Comparison of ENCODE assay signal across 3 cellular contexts in the genomic region with DNA sequence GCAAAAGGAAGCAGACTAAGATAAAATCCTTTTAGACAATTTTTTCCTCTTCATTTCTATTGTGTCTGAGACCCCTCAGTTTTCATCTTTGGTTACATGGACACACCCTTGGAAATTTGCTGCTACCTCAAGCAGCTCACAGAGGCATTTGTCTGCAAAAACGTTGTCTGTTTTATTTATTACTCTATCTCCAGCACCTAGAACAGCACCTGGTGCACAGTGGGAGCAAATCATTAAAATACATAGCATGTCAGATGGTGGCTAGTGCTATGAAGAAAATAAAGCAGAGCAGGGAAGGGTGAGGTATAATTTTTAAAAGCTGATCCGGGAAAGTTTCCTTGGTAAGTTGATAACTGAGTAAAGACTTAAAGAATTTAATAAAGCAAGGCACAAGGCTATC.
A peak's percentile ranks its signal among the peaks of the same experiment; 100 is the strongest.
TF ChIP-seq lines count a peak whose summit lies in the region.

No MANE protein-coding gene starts in this region.

TF ChIP-seq in HEK293, 187 proteins besides CTCF, POLR2A, EP300 and RAD21:
- TF ChIP-seq, protein P1, sequence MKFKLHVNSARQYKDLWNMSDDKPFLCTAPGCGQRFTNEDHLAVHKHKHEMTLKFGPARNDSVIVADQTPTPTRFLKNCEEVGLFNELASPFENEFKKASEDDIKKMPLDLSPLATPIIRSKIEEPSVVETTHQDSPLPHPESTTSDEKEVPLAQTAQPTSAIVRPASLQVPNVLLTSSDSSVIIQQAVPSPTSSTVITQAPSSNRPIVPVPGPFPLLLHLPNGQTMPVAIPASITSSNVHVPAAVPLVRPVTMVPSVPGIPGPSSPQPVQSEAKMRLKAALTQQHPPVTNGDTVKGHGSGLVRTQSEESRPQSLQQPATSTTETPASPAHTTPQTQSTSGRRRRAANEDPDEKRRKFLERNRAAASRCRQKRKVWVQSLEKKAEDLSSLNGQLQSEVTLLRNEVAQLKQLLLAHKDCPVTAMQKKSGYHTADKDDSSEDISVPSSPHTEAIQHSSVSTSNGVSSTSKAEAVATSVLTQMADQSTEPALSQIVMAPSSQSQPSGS (tag by site-specific recombination; IDR thresholded peaks at IDR 0.05; ENCODE audit: low read depth): no peak
- TF ChIP-seq ZIC2 (tag by site-specific recombination; IDR thresholded peaks at IDR 0.05) (no peak), ZNF2 (tag by site-specific recombination; IDR thresholded peaks at IDR 0.05) (no peak), ZNF544 (tag by site-specific recombination; IDR thresholded peaks at IDR 0.05) (no peak)
- TF ChIP-seq, protein P2, sequence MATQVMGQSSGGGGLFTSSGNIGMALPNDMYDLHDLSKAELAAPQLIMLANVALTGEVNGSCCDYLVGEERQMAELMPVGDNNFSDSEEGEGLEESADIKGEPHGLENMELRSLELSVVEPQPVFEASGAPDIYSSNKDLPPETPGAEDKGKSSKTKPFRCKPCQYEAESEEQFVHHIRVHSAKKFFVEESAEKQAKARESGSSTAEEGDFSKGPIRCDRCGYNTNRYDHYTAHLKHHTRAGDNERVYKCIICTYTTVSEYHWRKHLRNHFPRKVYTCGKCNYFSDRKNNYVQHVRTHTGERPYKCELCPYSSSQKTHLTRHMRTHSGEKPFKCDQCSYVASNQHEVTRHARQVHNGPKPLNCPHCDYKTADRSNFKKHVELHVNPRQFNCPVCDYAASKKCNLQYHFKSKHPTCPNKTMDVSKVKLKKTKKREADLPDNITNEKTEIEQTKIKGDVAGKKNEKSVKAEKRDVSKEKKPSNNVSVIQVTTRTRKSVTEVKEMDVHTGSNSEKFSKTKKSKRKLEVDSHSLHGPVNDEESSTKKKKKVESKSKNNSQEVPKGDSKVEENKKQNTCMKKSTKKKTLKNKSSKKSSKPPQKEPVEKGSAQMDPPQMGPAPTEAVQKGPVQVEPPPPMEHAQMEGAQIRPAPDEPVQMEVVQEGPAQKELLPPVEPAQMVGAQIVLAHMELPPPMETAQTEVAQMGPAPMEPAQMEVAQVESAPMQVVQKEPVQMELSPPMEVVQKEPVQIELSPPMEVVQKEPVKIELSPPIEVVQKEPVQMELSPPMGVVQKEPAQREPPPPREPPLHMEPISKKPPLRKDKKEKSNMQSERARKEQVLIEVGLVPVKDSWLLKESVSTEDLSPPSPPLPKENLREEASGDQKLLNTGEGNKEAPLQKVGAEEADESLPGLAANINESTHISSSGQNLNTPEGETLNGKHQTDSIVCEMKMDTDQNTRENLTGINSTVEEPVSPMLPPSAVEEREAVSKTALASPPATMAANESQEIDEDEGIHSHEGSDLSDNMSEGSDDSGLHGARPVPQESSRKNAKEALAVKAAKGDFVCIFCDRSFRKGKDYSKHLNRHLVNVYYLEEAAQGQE (tag by site-specific recombination; IDR thresholded peaks at IDR 0.05): peak; percentile 65
TF ChIP-seq in HEK293: peak in this region for 1.

TF ChIP-seq in Ishikawa, 13 proteins besides CTCF, POLR2A, EP300 and RAD21:
- TF ChIP-seq, protein P2 (IDR thresholded peaks at IDR 0.05; ENCODE audit: low read depth): peak; percentile 62
- TF ChIP-seq CEBPB (IDR thresholded peaks at IDR 0.05) (no peak), NFIC (IDR thresholded peaks at IDR 0.05) (no peak), CREB1 (IDR thresholded peaks at IDR 0.05; ENCODE audit: low read depth) (no peak), TAF1 (IDR thresholded peaks at IDR 0.05; ENCODE audit: low read depth) (no peak)
- TF ChIP-seq, protein P3, sequence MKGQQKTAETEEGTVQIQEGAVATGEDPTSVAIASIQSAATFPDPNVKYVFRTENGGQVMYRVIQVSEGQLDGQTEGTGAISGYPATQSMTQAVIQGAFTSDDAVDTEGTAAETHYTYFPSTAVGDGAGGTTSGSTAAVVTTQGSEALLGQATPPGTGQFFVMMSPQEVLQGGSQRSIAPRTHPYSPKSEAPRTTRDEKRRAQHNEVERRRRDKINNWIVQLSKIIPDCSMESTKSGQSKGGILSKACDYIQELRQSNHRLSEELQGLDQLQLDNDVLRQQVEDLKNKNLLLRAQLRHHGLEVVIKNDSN (IDR thresholded peaks at IDR 0.05): no peak
- TF ChIP-seq, protein P4, sequence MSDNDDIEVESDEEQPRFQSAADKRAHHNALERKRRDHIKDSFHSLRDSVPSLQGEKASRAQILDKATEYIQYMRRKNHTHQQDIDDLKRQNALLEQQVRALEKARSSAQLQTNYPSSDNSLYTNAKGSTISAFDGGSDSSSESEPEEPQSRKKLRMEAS (IDR thresholded peaks at IDR 0.05): no peak

TF ChIP-seq in H1, 55 proteins besides CTCF, POLR2A, EP300 and RAD21:
- TF ChIP-seq RNF2 (IDR thresholded peaks at IDR 0.05; ENCODE audit: borderline replicate concordance, low read depth, low read length, missing control alignments, poor library complexity, severe bottlenecking): no peak
- TF ChIP-seq HDAC2 (IDR thresholded peaks at IDR 0.05; ENCODE audit: borderline replicate concordance in 1 of 2, low read depth in 2 of 2, low read length in 2 of 2): no peak
TF ChIP-seq in H1: peak in this region for 0.
